25 cellular contexts compared by ENCODE assay signal in genomic region chr7:30618961-30619360, GRCh38.
"Had no signal": no experiment of that assay in that cellular context is flagged by ENCODE, and none has a peak within 500 bp of the region (broad histone marks: within the 10 kb centered on the region; RNA-seq: fewer than 3 reads in every experiment).

No MANE protein-coding gene starts in this region.

- H3K4me3 ChIP-seq: adrenal gland, body of pancreas, colonic mucosa, gastroesophageal sphincter, heart right ventricle had no signal

- H3K4me1 ChIP-seq: adrenal gland, colonic mucosa, gastroesophageal sphincter, heart right ventricle had no signal

- ATAC-seq: activated CD4-positive, alpha-beta T cell treated with anti-CD3 and anti-CD28 coated beads for 36 hours; activated T-cell treated with anti-CD3 and anti-CD28 coated beads, Interleukin-2, amount 50 U/mL, for 4 hours; activated T-helper 17 cell treated with anti-CD3 and anti-CD28 coated beads, Interleukin-2, amount 50 U/mL, for 72 hours; body of pancreas; esophagus mucosa; gastroesophageal sphincter; heart right ventricle had no signal

- H3K9me3 ChIP-seq: adrenal gland, body of pancreas, colonic mucosa, gastroesophageal sphincter, heart right ventricle had no signal

- H3K27ac ChIP-seq: adrenal gland, body of pancreas, colonic mucosa, gastroesophageal sphincter, heart right ventricle had no signal

- H3K27ac Mint-ChIP-seq: activated CD4-positive, alpha-beta memory T cell treated with anti-CD3 and anti-CD28 coated beads for 36 hours; activated CD4-positive, alpha-beta T cell treated with anti-CD3 and anti-CD28 coated beads for 36 hours; activated CD4-positive, alpha-beta T cell treated with anti-CD3 and anti-CD28 coated beads, Interleukin-2, amount 10 ng/mL, durations not matched to agents 24 days and 14 days; activated naive CD8-positive, alpha-beta T cell; activated T-helper 17 cell treated with anti-CD3 and anti-CD28 coated beads, Interleukin-2, amount 50 U/mL, for 72 hours had no signal

- H3K27me3 ChIP-seq: adrenal gland, body of pancreas, colonic mucosa, gastroesophageal sphincter, heart right ventricle had no signal

- H3K4me3 Mint-ChIP-seq: activated CD4-positive, alpha-beta memory T cell treated with anti-CD3 and anti-CD28 coated beads for 36 hours; activated CD4-positive, alpha-beta T cell treated with anti-CD3 and anti-CD28 coated beads for 36 hours; activated CD4-positive, alpha-beta T cell treated with anti-CD3 and anti-CD28 coated beads, Interleukin-2, amount 10 ng/mL, durations not matched to agents 24 days and 14 days; activated naive CD8-positive, alpha-beta T cell; activated T-cell treated with anti-CD3 and anti-CD28 coated beads, Interleukin-2, amount 50 U/mL, for 4 hours; activated T-helper 17 cell treated with anti-CD3 and anti-CD28 coated beads, Interleukin-2, amount 50 U/mL, for 72 hours had no signal

- DNase-seq: activated CD4-positive, alpha-beta memory T cell treated with anti-CD3 and anti-CD28 coated beads for 36 hours; activated CD4-positive, alpha-beta T cell treated with anti-CD3 and anti-CD28 coated beads for 36 hours; activated CD4-positive, alpha-beta T cell treated with anti-CD3 and anti-CD28 coated beads, Interleukin-2, amount 10 ng/mL, durations not matched to agents 24 days and 14 days; activated CD4-positive, CD25-positive, alpha-beta regulatory T cell; activated CD4-positive, CD25-positive, alpha-beta regulatory T cell treated with anti-CD3 and anti-CD28 coated beads, Interleukin-2, amount 50 U/mL, for 72 hours; activated CD8-positive, alpha-beta memory T cell treated with anti-CD3 and anti-CD28 coated beads for 24 hours; activated effector memory CD4-positive, alpha-beta T cell treated with Interleukin-2 at 50 U/mL for 16 hours; activated gamma-delta T cell treated with Interleukin-2 at 50 U/mL for 16 hours; activated naive CD4-positive, alpha-beta T cell treated with anti-CD3 and anti-CD28 coated beads, Interleukin-2, amount 50 U/mL, for 16 hours; activated naive CD4-positive, alpha-beta T cell treated with Interleukin-2 at 50 U/mL for 16 hours; activated T-cell treated with anti-CD3 and anti-CD28 coated beads, Interleukin-2, amount 50 U/mL, for 4 hours; adrenal gland; amygdala; aorta; body of pancreas; caudate nucleus; colonic mucosa; effector CD8-positive, alpha-beta T cell; foreskin melanocyte; heart right ventricle; T-helper 2 cell had no signal

- H3K9me3 Mint-ChIP-seq: activated CD4-positive, alpha-beta memory T cell treated with anti-CD3 and anti-CD28 coated beads for 36 hours; activated CD4-positive, alpha-beta T cell treated with anti-CD3 and anti-CD28 coated beads, Interleukin-2, amount 10 ng/mL, durations not matched to agents 24 days and 14 days; activated T-cell treated with anti-CD3 and anti-CD28 coated beads, Interleukin-2, amount 50 U/mL, for 4 hours; activated T-helper 17 cell treated with anti-CD3 and anti-CD28 coated beads, Interleukin-2, amount 50 U/mL, for 72 hours had no signal
